In the genomic region with DNA sequence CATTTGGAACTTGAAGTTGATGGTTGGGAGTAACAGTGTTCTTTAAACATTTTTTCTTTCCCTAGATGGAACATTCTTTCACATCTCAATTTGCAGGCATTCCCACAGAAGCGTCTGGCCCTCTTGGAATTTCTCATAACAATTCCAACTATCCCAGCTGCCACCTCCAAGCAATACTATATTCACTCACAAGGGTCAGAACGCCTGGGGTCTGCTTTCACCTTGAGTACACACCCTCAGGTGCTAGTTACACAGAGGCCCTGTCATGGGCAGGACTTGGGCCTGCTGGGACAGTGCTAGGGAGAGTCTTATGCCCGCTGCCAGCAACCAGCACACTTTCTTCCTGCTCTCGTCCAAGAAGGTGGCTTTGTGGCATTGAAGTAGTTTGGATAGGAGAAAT, we compare ENCODE assay signal across 16 cellular contexts.
"Had no signal": no experiment of that assay in that cellular context is flagged by ENCODE, and none has a peak within 500 bp of the region (broad histone marks: within the 10 kb centered on the region; RNA-seq: fewer than 3 reads in every experiment).

No MANE protein-coding gene starts in this region.

- H3K27me3 ChIP-seq: heart right ventricle, right lobe of liver, upper lobe of right lung had no signal

- H3K36me3 ChIP-seq: heart right ventricle, prostate gland, right lobe of liver, upper lobe of right lung had no signal

- DNase-seq: activated CD4-positive, alpha-beta T cell treated with anti-CD3 and anti-CD28 coated beads, Interleukin-2, amount 10 ng/mL, durations not matched to agents 7 days and 5 days; activated effector memory CD4-positive, alpha-beta T cell treated with Interleukin-2 at 50 U/mL for 16 hours; activated T-cell treated with anti-CD3 and anti-CD28 coated beads, Interleukin-2, amount 50 U/mL, for 1 hour; amygdala; heart right ventricle; kidney; natural killer cell; occipital lobe; right lobe of liver; stimulated activated naive CD4-positive, alpha-beta T cell; substantia nigra; upper lobe of right lung had no signal

- H3K4me3 ChIP-seq: heart right ventricle, prostate gland, right lobe of liver, upper lobe of right lung had no signal

- ATAC-seq: activated naive CD4-positive, alpha-beta T cell treated with anti-CD3 and anti-CD28 coated beads, Interleukin-2, amount 50 U/mL, for 72 hours; heart right ventricle; natural killer cell; upper lobe of right lung; WTC11 had no signal

- H3K9me3 Mint-ChIP-seq: natural killer cell, WTC11 had no signal

- H3K27ac Mint-ChIP-seq: activated CD4-positive, alpha-beta T cell treated with anti-CD3 and anti-CD28 coated beads, Interleukin-2, amount 10 ng/mL, durations not matched to agents 7 days and 5 days; activated naive CD4-positive, alpha-beta T cell treated with anti-CD3 and anti-CD28 coated beads, Interleukin-2, amount 50 U/mL, for 72 hours; natural killer cell; T-helper 1 cell treated with Interleukin-12 subunit alpha and Interleukin-12 subunit beta and Interleukin-4 antibody, amounts not matched to agents 30 μg/mL and 1 μg/mL, for 36 hours; WTC11 had no signal

- H3K4me3 Mint-ChIP-seq: activated CD4-positive, alpha-beta T cell treated with anti-CD3 and anti-CD28 coated beads, Interleukin-2, amount 10 ng/mL, durations not matched to agents 7 days and 5 days; natural killer cell; T-helper 1 cell treated with Interleukin-12 subunit alpha and Interleukin-12 subunit beta and Interleukin-4 antibody, amounts not matched to agents 30 μg/mL and 1 μg/mL, for 36 hours; WTC11 had no signal

- H3K36me3 Mint-ChIP-seq: natural killer cell, WTC11 had no signal

- H3K4me1 ChIP-seq: prostate gland, right lobe of liver, upper lobe of right lung had no signal

- H3K4me1 Mint-ChIP-seq: activated CD4-positive, alpha-beta T cell treated with anti-CD3 and anti-CD28 coated beads, Interleukin-2, amount 10 ng/mL, durations not matched to agents 7 days and 5 days had no signal

- H3K9me3 ChIP-seq: prostate gland, right lobe of liver, upper lobe of right lung had no signal

- H3K27ac ChIP-seq: heart right ventricle, right lobe of liver, upper lobe of right lung had no signal
